ENCODE assay signal across 13 cellular contexts in the genomic region with DNA sequence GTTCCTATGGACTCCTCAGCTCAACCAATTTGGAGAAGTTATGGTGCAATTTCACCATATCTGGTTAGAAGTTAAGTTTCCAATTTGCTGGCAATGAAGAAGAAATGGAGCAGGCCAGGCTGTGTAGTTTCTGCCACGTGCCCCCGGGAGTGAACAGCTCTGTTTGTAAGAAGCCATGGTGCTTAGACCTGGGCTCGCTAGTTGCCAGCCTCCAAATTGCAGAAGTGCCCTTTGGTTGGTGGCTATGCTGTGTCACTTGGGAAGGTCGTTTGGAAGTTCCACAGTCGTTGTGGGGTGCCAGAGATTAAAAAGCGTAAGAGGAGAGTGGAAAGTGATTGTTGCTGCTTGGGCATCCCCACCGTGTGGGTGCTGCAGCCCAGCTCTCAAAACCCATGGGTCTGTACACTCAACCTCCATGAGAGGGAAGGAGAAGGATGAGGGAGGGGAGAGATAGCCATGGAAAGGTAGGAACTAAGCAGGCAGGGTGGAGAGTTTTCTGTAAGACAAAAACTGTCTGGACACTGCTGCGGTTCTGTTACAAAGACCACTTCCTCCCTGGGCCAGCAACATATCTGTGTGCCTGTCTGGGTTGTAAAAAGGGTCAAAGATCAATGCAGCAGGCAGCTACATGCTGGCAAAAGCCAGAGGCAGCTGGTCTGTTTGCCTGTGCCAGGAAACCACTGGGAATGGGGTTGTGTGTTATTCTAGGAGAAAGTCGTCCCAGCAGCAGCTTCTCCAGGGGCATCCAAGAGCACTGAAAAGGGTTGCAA. TPM values are rescaled to one million over a fixed set of nuclear protein-coding genes. Genes with fewer than 3 reads are reported as not detected.
A peak's percentile ranks its signal among the peaks of the same experiment; 100 is the strongest.
DNase-seq lines count a peak whose midpoint lies in the region; ATAC-seq lines count a peak whose summit lies in the region.
"Had no signal": no experiment of that assay in that cellular context is flagged by ENCODE, and none has a peak within 500 bp of the region (broad histone marks: within the 10 kb centered on the region; RNA-seq: fewer than 3 reads in every experiment).

No MANE protein-coding gene starts in this region.

- DNase-seq in Right ventricle myocardium superior (no peak), right cardiac atrium (no peak), NCI-H1417 (lab: John Stamatoyannopoulos, UW) (no peak), HAP-1 (ENCODE audit: low spot score in 2 of 2) (no peak)
- no peak for DNase-seq in activated T-cell treated with anti-CD3 and anti-CD28 coated beads, Interleukin-2, amount 50 U/mL, for 72 hours
- DNase-seq: effector CD4-positive, alpha-beta T cell; H7; NCI-H2171 had no signal

- H3K36me3 Mint-ChIP-seq in activated T-helper 17 cell treated with anti-CD3 and anti-CD28 coated beads, Interleukin-2, amount 50 U/mL, for 72 hours (ENCODE audit: low read depth): peaks cover 77% of the 10 kb centered on the region
- peaks cover 12 to 29% of the 10 kb centered on the region in 2 donors for H3K36me3 Mint-ChIP-seq in activated T-cell treated with anti-CD3 and anti-CD28 coated beads, Interleukin-2, amount 50 U/mL, for 72 hours (ENCODE audit: insufficient read depth in 2 of 2)

- H3K36me3 ChIP-seq in mesodermal cell (ENCODE audit: control insufficient read depth, insufficient read depth, low read length): no peaks in the 10 kb centered on the region
- no peaks in the 10 kb centered on the region for H3K36me3 ChIP-seq in HAP-1 (replicated peaks)
- H3K36me3 ChIP-seq: BLaER1 had no signal

- H3K4me3 ChIP-seq in right cardiac atrium (ENCODE audit: low read length) (no peak overlapping the region), mesodermal cell (ENCODE audit: extremely low read depth, insufficient read depth, low read length, poor library complexity, severe bottlenecking) (no peak overlapping the region), HAP-1 (no peak overlapping the region)
- H3K4me3 ChIP-seq: BLaER1 had no signal

- H3K27ac ChIP-seq in right cardiac atrium (ENCODE audit: low read length): no peak overlapping the region
- peak overlapping the region; percentile 47 for H3K27ac ChIP-seq in mesodermal cell (ENCODE audit: low read depth, low read length, severe bottlenecking)
- H3K27ac ChIP-seq: BLaER1 had no signal

- H3K4me3 Mint-ChIP-seq in activated T-helper 17 cell treated with anti-CD3 and anti-CD28 coated beads, Interleukin-2, amount 50 U/mL, for 72 hours: peak overlapping the region; percentile 45
- H3K4me3 Mint-ChIP-seq in activated T-cell treated with anti-CD3 and anti-CD28 coated beads, Interleukin-2, amount 50 U/mL, for 72 hours: peak overlapping the region in 1 of 2 donors; percentile 10

- peaks cover 5% of the 10 kb centered on the region for H3K9me3 Mint-ChIP-seq in activated T-helper 17 cell treated with anti-CD3 and anti-CD28 coated beads, Interleukin-2, amount 50 U/mL, for 72 hours
- no peaks in the 10 kb centered on the region for H3K9me3 Mint-ChIP-seq in activated T-cell treated with anti-CD3 and anti-CD28 coated beads, Interleukin-2, amount 50 U/mL, for 72 hours

- 54% methylated on average over 9 of the region's 9 CpGs for WGBS in right cardiac atrium
- 80 to 81% methylated on average over 8 to 9 of the region's 9 CpGs for WGBS in mesodermal cell (ENCODE audit: insufficient coverage in 2 of 2), 2 experiments

- H3K27me3 Mint-ChIP-seq in activated T-helper 17 cell treated with anti-CD3 and anti-CD28 coated beads, Interleukin-2, amount 50 U/mL, for 72 hours: no peaks in the 10 kb centered on the region
- H3K27me3 Mint-ChIP-seq in activated T-cell treated with anti-CD3 and anti-CD28 coated beads, Interleukin-2, amount 50 U/mL, for 72 hours (ENCODE audit: low read depth): peaks cover 9% of the 10 kb centered on the region

- ATAC-seq in Right ventricle myocardium superior (ENCODE audit: poor library complexity) (peak; percentile 47), right cardiac atrium (no peak), GM18498 (IDR thresholded peaks at IDR 0.05; ENCODE audit: unreplicated experiment) (no peak)
- no peak for ATAC-seq in activated T-helper 17 cell treated with anti-CD3 and anti-CD28 coated beads, Interleukin-2, amount 50 U/mL, for 72 hours (replicated peaks)
- no peak for ATAC-seq in activated T-cell treated with anti-CD3 and anti-CD28 coated beads, Interleukin-2, amount 50 U/mL, for 72 hours (replicated peaks in 1 of 2)

- no peaks in the 10 kb centered on the region for H3K27me3 ChIP-seq in right cardiac atrium (ENCODE audit: control insufficient read depth, insufficient read depth)
- no peaks in the 10 kb centered on the region for H3K27me3 ChIP-seq in HAP-1 (ENCODE audit: low read depth)
- H3K27me3 ChIP-seq: BLaER1 had no signal

- H3K27ac Mint-ChIP-seq in activated T-helper 17 cell treated with anti-CD3 and anti-CD28 coated beads, Interleukin-2, amount 50 U/mL, for 72 hours: peak overlapping the region; percentile 4
- no peak overlapping the region for H3K27ac Mint-ChIP-seq in activated T-cell treated with anti-CD3 and anti-CD28 coated beads, Interleukin-2, amount 50 U/mL, for 72 hours

- intact Hi-C loops in Right ventricle myocardium superior (cut with DNase I): no loop called here
- intact Hi-C loops in right cardiac atrium (cut with DNase I): no loop called here

- H3K9me3 ChIP-seq in right cardiac atrium (ENCODE audit: control insufficient read depth, low read length): no peaks in the 10 kb centered on the region
- H3K9me3 ChIP-seq in mesodermal cell (ENCODE audit: control insufficient read depth, low read length): no peaks in the 10 kb centered on the region
- no peaks in the 10 kb centered on the region for H3K9me3 ChIP-seq in HAP-1
- H3K9me3 ChIP-seq: BLaER1 had no signal

- H3K4me1 Mint-ChIP-seq in activated T-helper 17 cell treated with anti-CD3 and anti-CD28 coated beads, Interleukin-2, amount 50 U/mL, for 72 hours: peaks cover 36% of the 10 kb centered on the region
- H3K4me1 Mint-ChIP-seq in activated T-cell treated with anti-CD3 and anti-CD28 coated beads, Interleukin-2, amount 50 U/mL, for 72 hours (ENCODE audit: low read depth): peaks cover 52% of the 10 kb centered on the region

- in situ Hi-C loops in HAP-1 (cut with MboI; ENCODE audit: low sequenced_read_pairs): no loop called here

- H3K4me1 ChIP-seq in right cardiac atrium (ENCODE audit: control insufficient read depth, insufficient read depth, low read length): peaks cover 8% of the 10 kb centered on the region
- H3K4me1 ChIP-seq in mesodermal cell (ENCODE audit: control insufficient read depth, insufficient read depth, low read length, poor library complexity, severe bottlenecking): peaks cover 35% of the 10 kb centered on the region
- no peaks in the 10 kb centered on the region for H3K4me1 ChIP-seq in HAP-1

RNA-seq across cellular contexts. Expression of a gene that starts 10.8 kb away (rescaled TPM):
- total RNA-seq in Right ventricle myocardium superior (8.4 TPM), right cardiac atrium (10 to 100 TPM in 1 of 4 donors, 1 to 10 TPM in 3; 3.3 to 12.4 (median 8.2) TPM)
- 1.9 TPM for polyA plus RNA-seq in right cardiac atrium
- total RNA-seq in activated T-helper 17 cell treated with anti-CD3 and anti-CD28 coated beads, Interleukin-2, amount 50 U/mL, for 72 hours: 10 to 100 TPM; 33.7 to 62.5 TPM
- 0.33 TPM for polyA plus RNA-seq in mesodermal cell (2013, experiment 1 of 2)
- polyA plus RNA-seq in mesodermal cell (2013, experiment 2 of 2): 0.61 TPM
- total RNA-seq in activated T-cell treated with anti-CD3 and anti-CD28 coated beads, Interleukin-2, amount 50 U/mL, for 72 hours: 10 to 100 TPM; 56.3 to 72.3 TPM
- total RNA-seq: H7, osteoblast had no signal
